In genomic region chr5:179822059-179822432, GRCh38 we compare ENCODE assay signal across 1 cellular context.
TF ChIP-seq lines count a peak whose summit lies in the region.

No MANE protein-coding gene starts in this region.

TF ChIP-seq in K562, 482 proteins besides CTCF, POLR2A, EP300 and RAD21:
- TF ChIP-seq CHAMP1 (IDR thresholded peaks at IDR 0.05), result no peak
- peak; percentile 7 for TF ChIP-seq MEIS2 (IDR thresholded peaks at IDR 0.05; ENCODE audit: partially characterized antibody)
- no peak for TF ChIP-seq ZBTB17 (CRISPR knock-in tag; IDR thresholded peaks at IDR 0.05)
- 0 out of 2 replicates have a peak, but pooled peaks have one; percentile 26 for TF ChIP-seq ZBTB40 (IDR thresholded peaks at IDR 0.05)
- TF ChIP-seq ZBTB40 (CRISPR knock-in tag; IDR thresholded peaks at IDR 0.05), result no peak
- no peak for TF ChIP-seq NFATC3 (IDR thresholded peaks at IDR 0.05)
- 0 out of 4 replicates have a peak, but pooled peaks of 1 of the 2 experiments have one; percentile 4 for TF ChIP-seq MLLT1 (IDR thresholded peaks at IDR 0.05)
- TF ChIP-seq THRAP3 (IDR thresholded peaks at IDR 0.05; ENCODE audit: borderline replicate concordance), result peak; percentile 43; the same call in 1 of the 2 replicates
- TF ChIP-seq KDM5B (IDR thresholded peaks at IDR 0.05; ENCODE audit: insufficient replicate concordance, low read depth, low read length), result peak; percentile 18
- TF ChIP-seq POLR2AphosphoS2 (IDR thresholded peaks at IDR 0.05; ENCODE audit: low read length), result 0 out of 2 replicates have a peak, but pooled peaks have one; percentile 51
- TF ChIP-seq NR2F6 (CRISPR knock-in tag; IDR thresholded peaks at IDR 0.05), result peak; percentile 66; the same call in 1 of the 2 replicates
- TF ChIP-seq PREB (CRISPR knock-in tag; IDR thresholded peaks at IDR 0.05), result no peak
- no peak for TF ChIP-seq TEAD4 (IDR thresholded peaks at IDR 0.05; ENCODE audit: low read length)
- no peak for TF ChIP-seq TEAD4 (CRISPR knock-in tag; IDR thresholded peaks at IDR 0.05; ENCODE audit: borderline replicate concordance)
- TF ChIP-seq STAT5B (CRISPR knock-in tag; IDR thresholded peaks at IDR 0.05), result no peak
- no peak for TF ChIP-seq SNAPC5 (CRISPR knock-in tag; IDR thresholded peaks at IDR 0.05)
